Comparison of ENCODE assay signal across 3 cellular contexts in the genomic region with DNA sequence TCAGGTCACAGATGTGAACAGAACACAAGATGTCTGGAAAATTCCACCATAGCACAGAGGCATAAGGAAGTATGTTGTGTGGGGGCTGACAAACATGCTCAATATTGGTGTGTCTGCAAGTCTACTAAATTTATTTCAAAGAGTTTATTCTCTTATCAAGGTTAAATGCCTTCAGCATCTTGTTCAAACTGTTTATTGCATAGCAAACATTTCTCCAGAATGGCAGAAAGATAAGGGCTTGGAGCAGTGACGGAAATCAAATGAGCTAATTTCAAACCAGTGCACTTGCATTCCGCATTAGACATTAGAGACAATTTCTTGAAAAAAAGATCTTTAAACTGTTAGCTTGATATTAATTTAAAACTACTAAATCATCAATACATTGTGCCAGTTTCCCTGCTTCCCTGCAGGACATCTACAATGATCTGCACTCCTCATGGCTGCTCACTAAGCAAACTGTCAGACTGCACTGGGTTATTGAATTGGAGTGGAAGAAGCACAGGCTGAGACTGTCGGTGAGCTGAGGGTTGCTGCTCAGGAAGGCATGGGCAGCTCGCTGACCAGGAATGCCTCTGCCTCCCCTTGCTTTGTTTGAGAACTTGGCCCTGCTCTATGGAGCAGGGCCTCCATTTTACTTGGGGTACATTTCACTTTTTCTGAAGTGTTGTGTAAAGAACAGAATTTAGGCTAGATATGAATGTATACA.
TF ChIP-seq lines count a peak whose summit lies in the region.

No MANE protein-coding gene starts in this region.

TF ChIP-seq in IMR-90, 13 proteins besides CTCF, POLR2A, EP300 and RAD21:
- no peak for TF ChIP-seq RFX5 (IDR thresholded peaks at IDR 0.05; ENCODE audit: low read depth, low read length)
- TF ChIP-seq CEBPB (IDR thresholded peaks at IDR 0.05; ENCODE audit: low read depth, low read length): no peak
- TF ChIP-seq SMC3 (IDR thresholded peaks at IDR 0.05; ENCODE audit: low read depth, low read length): no peak
- no peak for TF ChIP-seq RCOR1 (IDR thresholded peaks at IDR 0.05; ENCODE audit: insufficient replicate concordance, low read length)
- no peak for TF ChIP-seq MAFK (IDR thresholded peaks at IDR 0.05; ENCODE audit: low read depth, low read length)
- no peak for TF ChIP-seq CHD1 (IDR thresholded peaks at IDR 0.05; ENCODE audit: low read depth, low read length)
- TF ChIP-seq MAZ (IDR thresholded peaks at IDR 0.05; ENCODE audit: borderline replicate concordance, low read depth, low read length): no peak
- TF ChIP-seq, protein P1, sequence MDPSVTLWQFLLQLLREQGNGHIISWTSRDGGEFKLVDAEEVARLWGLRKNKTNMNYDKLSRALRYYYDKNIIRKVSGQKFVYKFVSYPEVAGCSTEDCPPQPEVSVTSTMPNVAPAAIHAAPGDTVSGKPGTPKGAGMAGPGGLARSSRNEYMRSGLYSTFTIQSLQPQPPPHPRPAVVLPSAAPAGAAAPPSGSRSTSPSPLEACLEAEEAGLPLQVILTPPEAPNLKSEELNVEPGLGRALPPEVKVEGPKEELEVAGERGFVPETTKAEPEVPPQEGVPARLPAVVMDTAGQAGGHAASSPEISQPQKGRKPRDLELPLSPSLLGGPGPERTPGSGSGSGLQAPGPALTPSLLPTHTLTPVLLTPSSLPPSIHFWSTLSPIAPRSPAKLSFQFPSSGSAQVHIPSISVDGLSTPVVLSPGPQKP (IDR thresholded peaks at IDR 0.05; ENCODE audit: borderline replicate concordance, low read depth, low read length): no peak
- TF ChIP-seq FOS (IDR thresholded peaks at IDR 0.05; ENCODE audit: low read depth, low read length): no peak
- no peak for TF ChIP-seq NFE2L2 (IDR thresholded peaks at IDR 0.05; ENCODE audit: low read depth, low read length)
- TF ChIP-seq BHLHE40 (IDR thresholded peaks at IDR 0.05; ENCODE audit: low read depth, low read length): no peak
- TF ChIP-seq MXI1 (IDR thresholded peaks at IDR 0.05; ENCODE audit: borderline replicate concordance, low read depth, low read length): no peak
- TF ChIP-seq, protein P2, sequence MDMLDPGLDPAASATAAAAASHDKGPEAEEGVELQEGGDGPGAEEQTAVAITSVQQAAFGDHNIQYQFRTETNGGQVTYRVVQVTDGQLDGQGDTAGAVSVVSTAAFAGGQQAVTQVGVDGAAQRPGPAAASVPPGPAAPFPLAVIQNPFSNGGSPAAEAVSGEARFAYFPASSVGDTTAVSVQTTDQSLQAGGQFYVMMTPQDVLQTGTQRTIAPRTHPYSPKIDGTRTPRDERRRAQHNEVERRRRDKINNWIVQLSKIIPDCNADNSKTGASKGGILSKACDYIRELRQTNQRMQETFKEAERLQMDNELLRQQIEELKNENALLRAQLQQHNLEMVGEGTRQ (IDR thresholded peaks at IDR 0.05; ENCODE audit: low read depth, low read length): no peak

TF ChIP-seq in SK-N-SH, 30 proteins besides CTCF, POLR2A, EP300 and RAD21:
- no peak for TF ChIP-seq TEAD4 (IDR thresholded peaks at IDR 0.05; ENCODE audit: borderline replicate concordance, insufficient read depth)
- TF ChIP-seq JUND (IDR thresholded peaks at IDR 0.05): no peak
- TF ChIP-seq MEF2A (IDR thresholded peaks at IDR 0.05; ENCODE audit: borderline replicate concordance, low read depth): no peak
- TF ChIP-seq RFX5 (IDR thresholded peaks at IDR 0.05; ENCODE audit: low read length): no peak
- TF ChIP-seq RXRA (IDR thresholded peaks at IDR 0.05; ENCODE audit: borderline replicate concordance, low read depth): no peak

TF ChIP-seq in H1, 55 proteins besides CTCF, POLR2A, EP300 and RAD21:
- TF ChIP-seq ZNF274 (IDR thresholded peaks at IDR 0.05; ENCODE audit: borderline replicate concordance, extremely low read depth, low read length): no peak
- TF ChIP-seq CTBP2 (IDR thresholded peaks at IDR 0.05; ENCODE audit: borderline replicate concordance, insufficient read depth, insufficient read length, low read length): no peak
- TF ChIP-seq, protein P3, sequence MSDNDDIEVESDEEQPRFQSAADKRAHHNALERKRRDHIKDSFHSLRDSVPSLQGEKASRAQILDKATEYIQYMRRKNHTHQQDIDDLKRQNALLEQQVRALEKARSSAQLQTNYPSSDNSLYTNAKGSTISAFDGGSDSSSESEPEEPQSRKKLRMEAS (IDR thresholded peaks at IDR 0.05): no peak
- TF ChIP-seq SAP30 (IDR thresholded peaks at IDR 0.05; ENCODE audit: insufficient read depth, insufficient replicate concordance, low read length): no peak
- no peak for TF ChIP-seq KDM1A (IDR thresholded peaks at IDR 0.05; ENCODE audit: borderline replicate concordance, low read length)
- TF ChIP-seq KDM5A (IDR thresholded peaks at IDR 0.05; ENCODE audit: low read length): no peak
- no peak for TF ChIP-seq HDAC2 (IDR thresholded peaks at IDR 0.05; ENCODE audit: borderline replicate concordance in 1 of 2, low read depth in 2 of 2, low read length in 2 of 2)
- TF ChIP-seq PHF8 (conservative IDR thresholded peaks at IDR 0.05; ENCODE audit: low read depth, low read length): no peak
- TF ChIP-seq EZH2 (IDR thresholded peaks at IDR 0.05; ENCODE audit: low read depth, low read length, severe bottlenecking): no peak
- no peak for TF ChIP-seq NRF1 (IDR thresholded peaks at IDR 0.05; ENCODE audit: low read depth, low read length)
- no peak for TF ChIP-seq SRF (IDR thresholded peaks at IDR 0.05; ENCODE audit: low read depth, low read length)
- no peak for TF ChIP-seq POU5F1 (IDR thresholded peaks at IDR 0.05; ENCODE audit: low read depth, low read length)
- no peak for TF ChIP-seq EGR1 (IDR thresholded peaks at IDR 0.05; ENCODE audit: borderline replicate concordance, low read depth, low read length)
- no peak for TF ChIP-seq CHD2 (IDR thresholded peaks at IDR 0.05; ENCODE audit: low read length)
